ENCODE assay signal across 1 cellular context in the genomic region with DNA sequence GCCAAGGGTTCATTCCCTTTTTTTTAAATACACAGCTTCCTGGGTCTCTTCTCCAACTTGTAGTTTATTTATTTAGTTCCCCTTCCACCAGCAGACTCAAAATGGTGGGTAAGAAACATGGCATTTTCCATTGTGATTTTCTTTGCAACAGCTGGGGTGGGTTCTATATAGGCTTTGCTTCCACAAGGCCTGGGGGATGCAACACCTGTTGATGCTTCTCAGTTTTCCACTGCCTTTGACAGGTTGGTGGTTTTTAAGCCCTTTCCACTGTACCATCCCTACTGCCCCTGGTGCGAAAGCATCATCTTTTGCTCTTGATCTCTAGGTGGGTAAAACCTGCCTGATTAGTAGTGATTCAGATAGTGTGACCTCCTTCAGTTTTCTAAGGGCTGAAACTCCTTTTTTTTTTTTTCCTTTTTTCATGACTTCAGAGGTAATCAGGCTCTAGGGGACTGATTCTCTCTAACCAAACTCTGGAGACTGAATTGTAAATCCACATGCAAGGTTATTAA.
TF ChIP-seq lines count a peak whose summit lies in the region.

No MANE protein-coding gene starts in this region.

TF ChIP-seq in HepG2, 621 proteins besides CTCF, POLR2A, EP300 and RAD21:
- TF ChIP-seq SETDB1 (CRISPR knock-in tag; IDR thresholded peaks at IDR 0.05; ENCODE audit: borderline replicate concordance): no peak
- no peak for TF ChIP-seq MIER2 (CRISPR knock-in tag; IDR thresholded peaks at IDR 0.05)
- TF ChIP-seq MYPOP (CRISPR knock-in tag; IDR thresholded peaks at IDR 0.05): no peak
- TF ChIP-seq CREB1 (IDR thresholded peaks at IDR 0.05): no peak
- no peak for TF ChIP-seq CREB1 (CRISPR knock-in tag; IDR thresholded peaks at IDR 0.05)
- TF ChIP-seq SMARCC2 (IDR thresholded peaks at IDR 0.05): no peak
- TF ChIP-seq SUZ12 (IDR thresholded peaks at IDR 0.05; ENCODE audit: low read depth, low read length): no peak
- TF ChIP-seq ZNF747 (CRISPR knock-in tag; IDR thresholded peaks at IDR 0.05; ENCODE audit: borderline replicate concordance): no peak
- TF ChIP-seq SCMH1 (CRISPR knock-in tag; IDR thresholded peaks at IDR 0.05; ENCODE audit: borderline replicate concordance): no peak
- TF ChIP-seq, protein P1, sequence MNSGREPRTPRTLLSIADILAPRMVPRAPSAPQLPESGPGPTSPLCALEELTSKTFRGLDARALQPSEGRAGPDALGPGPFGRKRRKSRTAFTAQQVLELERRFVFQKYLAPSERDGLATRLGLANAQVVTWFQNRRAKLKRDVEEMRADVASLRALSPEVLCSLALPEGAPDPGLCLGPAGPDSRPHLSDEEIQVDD (CRISPR knock-in tag; IDR thresholded peaks at IDR 0.05; ENCODE audit: borderline replicate concordance): no peak
